10 cellular contexts compared by ENCODE assay signal in genomic region chr10:73577788-73578187, GRCh38. TPM values are rescaled to one million over a fixed set of nuclear protein-coding genes. Genes with fewer than 3 reads are reported as not detected.
DNase-seq lines count a peak whose midpoint lies in the region; ATAC-seq and TF ChIP-seq lines count a peak whose summit lies in the region.
"Had no signal": no experiment of that assay in that cellular context is flagged by ENCODE, and none has a peak within 500 bp of the region (broad histone marks: within the 10 kb centered on the region; RNA-seq: fewer than 3 reads in every experiment).

No MANE protein-coding gene starts in this region.

- H3K27ac Mint-ChIP-seq in stimulated activated naive B cell treated with anti-CD40 and anti-IgM and Interleukin-4, amounts not matched to agents 10 μg/mL and 1 μg/mL and 100 μg/mL, for 72 hours, result no peak overlapping the region
- H3K27ac Mint-ChIP-seq in activated CD8-positive, alpha-beta memory T cell treated with anti-CD3 and anti-CD28 coated beads, Interleukin-2, amount 10 ng/mL, durations not matched to agents 7 days and 5 days, result no peak overlapping the region

- H3K9ac ChIP-seq in PC-3 (ENCODE audit: low read length), result no peak overlapping the region

- 70 to 79% methylated on average over 1 of the region's 1 CpG for WGBS in lung, 2 donors
- 71 to 98% (median 96%) methylated on average over 1 of the region's 1 CpG for WGBS in spleen, 5 donors

- POLR2A ChIA-PET in PC-3 (lab: Charles Lee; ENCODE audit: unreplicated experiment), result interaction anchor here (0.6 to 1.5 kb wide), 6 partner anchors 9 to 204 kb away, joined by 3 to 9 read pairs (median 4); partner anchors contain the start of genes CHCHD1 and USP54

- peak; percentile 99 for DNase-seq in PC-3
- DNase-seq in lung (ENCODE audit: low spot score), result peak; percentile 87
- DNase-seq in thoracic aorta (ENCODE audit: low spot score), result peak; percentile 66
- no peak for DNase-seq in stimulated activated naive B cell treated with anti-CD40 and anti-IgM and Interleukin-4, amounts not matched to agents 10 μg/mL and 1 μg/mL and 100 μg/mL, for 72 hours
- DNase-seq in spleen, result no peak
- DNase-seq in GM13976 (ENCODE audit: low spot score), result no peak
- no peak for DNase-seq in activated CD8-positive, alpha-beta memory T cell treated with anti-CD3 and anti-CD28 coated beads, Interleukin-2, amount 10 ng/mL, durations not matched to agents 7 days and 5 days
- DNase-seq: activated CD8-positive, alpha-beta memory T cell treated with anti-CD3 and anti-CD28 coated beads for 24 hours had no signal

- peaks cover 7 to 22% of the 10 kb centered on the region in 2 donors for H3K4me1 Mint-ChIP-seq in stimulated activated naive B cell treated with anti-CD40 and anti-IgM and Interleukin-4, amounts not matched to agents 10 μg/mL and 1 μg/mL and 100 μg/mL, for 72 hours
- no peaks in the 10 kb centered on the region for H3K4me1 Mint-ChIP-seq in activated CD8-positive, alpha-beta memory T cell treated with anti-CD3 and anti-CD28 coated beads, Interleukin-2, amount 10 ng/mL, durations not matched to agents 7 days and 5 days

- peaks cover 13% of the 10 kb centered on the region; the same call in 1 of the 2 replicates for H3K36me3 ChIP-seq in PC-3 (ENCODE audit: low read depth, low read length)
- no peaks in the 10 kb centered on the region for H3K36me3 ChIP-seq in lung (ENCODE audit: control insufficient read depth in 2 of 2, insufficient read depth in 2 of 2, low read length in 2 of 2)
- H3K36me3 ChIP-seq in thoracic aorta, result no peaks in the 10 kb centered on the region
- no peaks in the 10 kb centered on the region for H3K36me3 ChIP-seq in spleen
- H3K36me3 ChIP-seq: neutrophil had no signal

- H3K36me3 Mint-ChIP-seq in stimulated activated naive B cell treated with anti-CD40 and anti-IgM and Interleukin-4, amounts not matched to agents 10 μg/mL and 1 μg/mL and 100 μg/mL, for 72 hours, result no peaks in the 10 kb centered on the region
- no peaks in the 10 kb centered on the region for H3K36me3 Mint-ChIP-seq in activated CD8-positive, alpha-beta memory T cell treated with anti-CD3 and anti-CD28 coated beads, Interleukin-2, amount 10 ng/mL, durations not matched to agents 7 days and 5 days

- no peak overlapping the region for H2AFZ ChIP-seq in PC-3 (ENCODE audit: low read length)

- no peaks in the 10 kb centered on the region for H3K27me3 ChIP-seq in PC-3 (ENCODE audit: low read length)
- H3K27me3 ChIP-seq in lung (ENCODE audit: control insufficient read depth, insufficient read depth), result no peaks in the 10 kb centered on the region
- H3K27me3 ChIP-seq in thoracic aorta (replicated peaks; ENCODE audit: insufficient read depth), result no peaks in the 10 kb centered on the region
- H3K27me3 ChIP-seq in spleen (replicated peaks in 1 of 7), result no peaks in the 10 kb centered on the region
- H3K27me3 ChIP-seq: neutrophil had no signal

- H3K4me3 ChIP-seq in PC-3 (ENCODE audit: low read length) (no peak overlapping the region), lung (no peak overlapping the region), thoracic aorta (no peak overlapping the region), spleen (no peak overlapping the region)

- CTCF ChIA-PET in PC-3 (lab: Charles Lee), result interaction anchor here (0.8 to 1.3 kb wide), 5 partner anchors 9 to 302 kb away, joined by 3 to 8 read pairs (median 4); no protein-coding TSS in a partner anchor
- CTCF ChIA-PET in activated CD8-positive, alpha-beta memory T cell treated with anti-CD3 and anti-CD28 coated beads, Interleukin-2, amount 10 ng/mL, durations not matched to agents 7 days and 5 days (lab: Charles Lee), result no interaction called here

- in situ Hi-C loops in GM13976 (cut with MboI; ENCODE audit: low sequenced_read_pairs, unreplicated experiment), result no loop called here

- H3K9me2 ChIP-seq in PC-3 (replicated peaks; ENCODE audit: low read length), result no peaks in the 10 kb centered on the region

- H3K4me3 Mint-ChIP-seq in stimulated activated naive B cell treated with anti-CD40 and anti-IgM and Interleukin-4, amounts not matched to agents 10 μg/mL and 1 μg/mL and 100 μg/mL, for 72 hours, result no peak overlapping the region
- H3K4me3 Mint-ChIP-seq in activated CD8-positive, alpha-beta memory T cell treated with anti-CD3 and anti-CD28 coated beads, Interleukin-2, amount 10 ng/mL, durations not matched to agents 7 days and 5 days, result no peak overlapping the region

- H3K27ac ChIP-seq in PC-3 (ENCODE audit: low read length) (peak overlapping the region; percentile 49), lung (ENCODE audit: low read depth in 1 of 2, low read length in 1 of 2) (peak overlapping the region in 1 of 2 donors; percentile 90), thoracic aorta (peak overlapping the region; percentile 72 to 75), spleen (no peak overlapping the region)
- H3K27ac ChIP-seq: neutrophil had no signal

- BruUV-seq in PC-3 (replicated peaks; lab: Mats Ljungman, UMichigan), result no TSS peak

- no peaks in the 10 kb centered on the region for H4K20me1 ChIP-seq in PC-3 (ENCODE audit: low read length)

- intact Hi-C loops in PC-3 (cut with micrococcal nuclease), result loop anchor here (1.0 kb wide), 1 partner anchor 24 kb away; no protein-coding TSS in a partner anchor
- intact Hi-C loops in spleen (cut with DNase I; ENCODE audit: low total_unique reads), result no loop called here

- no peak for TF ChIP-seq POLR2A in spleen (IDR thresholded peaks at IDR 0.05)

- no peaks in the 10 kb centered on the region for H3K9me3 Mint-ChIP-seq in stimulated activated naive B cell treated with anti-CD40 and anti-IgM and Interleukin-4, amounts not matched to agents 10 μg/mL and 1 μg/mL and 100 μg/mL, for 72 hours
- H3K9me3 Mint-ChIP-seq in activated CD8-positive, alpha-beta memory T cell treated with anti-CD3 and anti-CD28 coated beads, Interleukin-2, amount 10 ng/mL, durations not matched to agents 7 days and 5 days (ENCODE audit: low read depth), result no peaks in the 10 kb centered on the region

- no peak for TF ChIP-seq CTCF in PC-3 (conservative IDR thresholded peaks at IDR 0.05; ENCODE audit: low read depth, low read length)
- TF ChIP-seq CTCF in lung (IDR thresholded peaks at IDR 0.05; ENCODE audit: control extremely low read depth, extremely low read depth), result no peak
- TF ChIP-seq CTCF in thoracic aorta (IDR thresholded peaks at IDR 0.05), result no peak
- no peak for TF ChIP-seq CTCF in spleen (IDR thresholded peaks at IDR 0.05 in 8 of 11, conservative IDR thresholded peaks at IDR 0.05 in 3 of 11)
- no peak for TF ChIP-seq CTCF in GM13976 (IDR thresholded peaks at IDR 0.05; ENCODE audit: borderline replicate concordance, control extremely low read depth, extremely low read depth, insufficient read depth, missing control alignments)

- ATAC-seq in PC-3, result peak; percentile 93
- peak; percentile 90 for ATAC-seq in esophagus mucosa
- ATAC-seq in lung (ENCODE audit: insufficient read depth, low FRiP score), result peak; percentile 72
- ATAC-seq in thoracic aorta (ENCODE audit: insufficient number of reproducible peaks, low FRiP score, low read depth), result peak; percentile 95
- ATAC-seq in stimulated activated naive B cell treated with anti-CD40 and anti-IgM and Interleukin-4, amounts not matched to agents 10 μg/mL and 1 μg/mL and 100 μg/mL, for 72 hours (replicated peaks), result no peak
- ATAC-seq in activated CD8-positive, alpha-beta memory T cell treated with anti-CD3 and anti-CD28 coated beads, Interleukin-2, amount 10 ng/mL, durations not matched to agents 7 days and 5 days, result no peak

- no peaks in the 10 kb centered on the region for H3K27me3 Mint-ChIP-seq in stimulated activated naive B cell treated with anti-CD40 and anti-IgM and Interleukin-4, amounts not matched to agents 10 μg/mL and 1 μg/mL and 100 μg/mL, for 72 hours
- H3K27me3 Mint-ChIP-seq in activated CD8-positive, alpha-beta memory T cell treated with anti-CD3 and anti-CD28 coated beads, Interleukin-2, amount 10 ng/mL, durations not matched to agents 7 days and 5 days, result no peaks in the 10 kb centered on the region

- H3K4me2 ChIP-seq in PC-3 (ENCODE audit: low read length), result peak overlapping the region; percentile 30

- peaks cover 5% of the 10 kb centered on the region for H3F3A ChIP-seq in PC-3 (ENCODE audit: low read length, unreplicated experiment)

- H3K9me3 ChIP-seq in PC-3 (ENCODE audit: low read length), result no peaks in the 10 kb centered on the region
- H3K9me3 ChIP-seq in lung (ENCODE audit: control insufficient read depth in 2 of 2, insufficient read depth in 1 of 2, low read length in 1 of 2), result no peaks in the 10 kb centered on the region
- H3K9me3 ChIP-seq in thoracic aorta, result no peaks in the 10 kb centered on the region
- H3K9me3 ChIP-seq in spleen, result no peaks in the 10 kb centered on the region
- H3K9me3 ChIP-seq: neutrophil had no signal

- H3K79me2 ChIP-seq in PC-3 (ENCODE audit: low read length), result 0 out of 2 replicates have a peak, but pooled peaks cover 6% of the 10 kb centered on the region

- H3K4me1 ChIP-seq in PC-3 (ENCODE audit: insufficient read depth, low read length), result peaks cover 34% of the 10 kb centered on the region
- peaks cover 1 to 13% of the 10 kb centered on the region in 2 donors for H3K4me1 ChIP-seq in lung (ENCODE audit: control insufficient read depth in 2 of 2, insufficient read depth in 2 of 2, low read length in 2 of 2)
- peaks cover 20 to 46% of the 10 kb centered on the region in 2 donors for H3K4me1 ChIP-seq in thoracic aorta (ENCODE audit: control insufficient read depth in 1 of 2, low read depth in 2 of 2)
- H3K4me1 ChIP-seq in spleen, result no peaks in the 10 kb centered on the region

RNA-seq across cellular contexts. Expression of gene USP54, which starts 13.4 kb away (rescaled TPM):
- total RNA-seq in PC-3 (2014; rRNA removed), result 40.5 and 43.7 TPM in 2 replicates
- total RNA-seq in esophagus mucosa, result 44.8 TPM
- 100 to 1,000 TPM; 102 to 165 TPM for total RNA-seq in lung
- 10 to 100 TPM; 19.7 to 23.4 TPM for polyA plus RNA-seq in lung
- total RNA-seq in thoracic aorta, result 10 to 100 TPM; 20.1 to 45.1 TPM
- total RNA-seq in spleen, result 10 to 100 TPM in 4 of 7 donors, 1 to 10 TPM in 3; 5.6 to 16.8 (median 10.6) TPM
- polyA plus RNA-seq in spleen, result 1 to 10 TPM; 1.1 to 2.0 (median 1.7) TPM
- total RNA-seq in activated CD8-positive, alpha-beta memory T cell treated with anti-CD3 and anti-CD28 coated beads, Interleukin-2, amount 10 ng/mL, durations not matched to agents 7 days and 5 days, result 1 to 10 TPM; 3.5 to 6.7 TPM

Comparison
In these comparisons a context has a peak if more than half of its experiments do, and no peak if none do; other contexts are left out.
1. ATAC-seq: peak in PC-3 (single experiment), esophagus mucosa (single experiment), lung (single experiment) and thoracic aorta (single experiment); none in stimulated activated naive B cell treated with anti-CD40 and anti-IgM and Interleukin-4, amounts not matched to agents 10 μg/mL and 1 μg/mL and 100 μg/mL, for 72 hours (0 of 2) and activated CD8-positive, alpha-beta memory T cell treated with anti-CD3 and anti-CD28 coated beads, Interleukin-2, amount 10 ng/mL, durations not matched to agents 7 days and 5 days (single experiment).
2. DNase-seq: peak in PC-3 (single experiment), lung (single experiment) and thoracic aorta (single experiment); none in stimulated activated naive B cell treated with anti-CD40 and anti-IgM and Interleukin-4, amounts not matched to agents 10 μg/mL and 1 μg/mL and 100 μg/mL, for 72 hours (single experiment), spleen (single experiment), GM13976 (single experiment) and activated CD8-positive, alpha-beta memory T cell treated with anti-CD3 and anti-CD28 coated beads, Interleukin-2, amount 10 ng/mL, durations not matched to agents 7 days and 5 days (single experiment).
3. H3K27ac ChIP-seq: peak in PC-3 (single experiment) and thoracic aorta (2 of 2); none in spleen (0 of 8).